In the genomic region with DNA sequence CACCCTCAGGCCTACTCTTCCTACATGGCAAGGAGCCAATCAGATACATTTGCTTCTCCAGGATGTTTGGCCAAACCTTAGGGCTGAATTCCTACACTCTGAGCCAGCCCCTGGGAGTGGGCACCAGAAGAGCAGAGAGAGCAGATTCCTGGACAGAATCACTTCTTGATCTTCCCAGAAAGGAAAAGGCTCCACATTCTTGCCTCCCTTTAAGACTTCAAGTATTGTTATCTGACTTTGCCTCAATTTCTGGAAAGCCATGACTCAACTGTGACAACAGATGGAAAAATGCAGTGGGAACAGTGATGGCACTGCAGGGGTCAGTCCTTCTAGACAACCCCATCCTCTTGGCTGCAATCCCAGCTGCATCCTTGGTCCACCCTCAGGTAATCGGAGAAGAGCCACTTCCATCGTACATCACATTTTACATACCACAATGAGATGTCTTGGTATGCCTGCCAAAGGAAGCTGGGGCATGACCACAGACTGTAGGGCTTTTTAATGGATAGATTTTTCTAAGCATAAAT, we compare ENCODE assay signal across 13 cellular contexts. TPM values are rescaled to one million over a fixed set of nuclear protein-coding genes. Genes with fewer than 3 reads are reported as not detected.
DNase-seq lines count a peak whose midpoint lies in the region; ATAC-seq and TF ChIP-seq lines count a peak whose summit lies in the region.
"Had no signal": no experiment of that assay in that cellular context is flagged by ENCODE, and none has a peak within 500 bp of the region (broad histone marks: within the 10 kb centered on the region; RNA-seq: fewer than 3 reads in every experiment).

No MANE protein-coding gene starts in this region.

- ATAC-seq in RWPE2 (ENCODE audit: low read depth) (peak; percentile 93), esophagus mucosa (peak; percentile 35), left colon (no peak), HG02678 (IDR thresholded peaks at IDR 0.05; ENCODE audit: unreplicated experiment) (no peak)

- TF ChIP-seq POLR2A in sigmoid colon (IDR thresholded peaks at IDR 0.05), result no peak

- intact Hi-C loops in sigmoid colon (cut with DNase I), result no loop called here
- intact Hi-C loops in left colon (cut with DNase I, micrococcal nuclease), result no loop called here

- DNase-seq in GM04504 (ENCODE audit: low read depth) (peak; percentile 73), RWPE2 (ENCODE audit: low spot score) (peak; percentile 89), sigmoid colon (peak; percentile 10), left colon (no peak)
- DNase-seq in activated CD4-positive, alpha-beta T cell treated with anti-CD3 and anti-CD28 coated beads, Interleukin-2, amount 50 U/mL, for 48 hours, result no peak
- DNase-seq in stimulated activated CD4-positive, alpha-beta T cell treated with anti-CD3 and anti-CD28 coated beads, Interleukin-4, amount 100 ng/mL, for 1 hour, result no peak
- DNase-seq: activated CD4-positive, CD25-positive, alpha-beta regulatory T cell treated with anti-CD3 and anti-CD28 coated beads, Interleukin-2, amount 50 U/mL, for 72 hours; activated gamma-delta T cell treated with Interleukin-2 at 50 U/mL for 16 hours; naive B cell; NCI-H2171; RPMI8226 had no signal

- peaks cover 2% of the 10 kb centered on the region for H3K9me3 ChIP-seq in RWPE2 (ENCODE audit: severe bottlenecking)
- peaks cover 0 to 4% (median 1%) of the 10 kb centered on the region in 4 donors for H3K9me3 ChIP-seq in sigmoid colon

- H3K27me3 ChIP-seq in RWPE2 (ENCODE audit: insufficient read depth, poor library complexity, severe bottlenecking) (no peaks in the 10 kb centered on the region), sigmoid colon (peaks cover 0 to 5% (median 0%) of the 10 kb centered on the region in 3 donors)

- TF ChIP-seq EP300 in sigmoid colon (IDR thresholded peaks at IDR 0.05), result no peak

- H3K4me1 ChIP-seq in RWPE2 (ENCODE audit: insufficient read depth, poor library complexity, severe bottlenecking), result peaks cover 28% of the 10 kb centered on the region
- H3K4me1 ChIP-seq in sigmoid colon, result no peaks in the 10 kb centered on the region

- TF ChIP-seq CTCF in RWPE2 (IDR thresholded peaks at IDR 0.05; ENCODE audit: poor library complexity, severe bottlenecking), result no peak
- TF ChIP-seq CTCF in sigmoid colon (IDR thresholded peaks at IDR 0.05), result no peak

- no peaks in the 10 kb centered on the region for H3K36me3 ChIP-seq in RWPE2 (ENCODE audit: low read depth)
- H3K36me3 ChIP-seq in sigmoid colon, result no peaks in the 10 kb centered on the region

- peak overlapping the region; percentile 96 for H3K27ac ChIP-seq in RWPE2 (ENCODE audit: poor library complexity, severe bottlenecking)
- no peak overlapping the region for H3K27ac ChIP-seq in sigmoid colon

- WGBS in sigmoid colon, 2 donors, result 67 to 68% methylated on average over 2 of the region's 2 CpGs

- H3K4me3 ChIP-seq in RWPE2 (ENCODE audit: severe bottlenecking) (no peak overlapping the region), sigmoid colon (no peak overlapping the region)

RNA-seq across cellular contexts. Expression of a gene that starts 21.0 kb away (rescaled TPM):
- 17.6 TPM for total RNA-seq in esophagus mucosa
- total RNA-seq in sigmoid colon, result 1 to 10 TPM; 3.3 to 10.0 (median 6.8) TPM
- 10 to 100 TPM in 1 of 3 donors, 1 to 10 TPM in 2; 1.8 to 22.1 (median 3.2) TPM for polyA plus RNA-seq in sigmoid colon
- total RNA-seq in left colon, result 10 to 100 TPM; 50.6 to 57.7 TPM

Comparison
In these comparisons a context has a peak if more than half of its experiments do, and no peak if none do; other contexts are left out.
1. DNase-seq: peak in GM04504 (single experiment), RWPE2 (single experiment) and sigmoid colon (single experiment); none in left colon (0 of 2), activated CD4-positive, alpha-beta T cell treated with anti-CD3 and anti-CD28 coated beads, Interleukin-2, amount 50 U/mL, for 48 hours (0 of 2) and stimulated activated CD4-positive, alpha-beta T cell treated with anti-CD3 and anti-CD28 coated beads, Interleukin-4, amount 100 ng/mL, for 1 hour (single experiment).
2. ATAC-seq: peak in RWPE2 (single experiment) and esophagus mucosa (single experiment); none in left colon (single experiment) and HG02678 (single experiment).